In genomic region chr6:154329350-154330170, GRCh38 we compare ENCODE assay signal across 20 cellular contexts. TPM values are rescaled to one million over a fixed set of nuclear protein-coding genes. Genes with fewer than 3 reads are reported as not detected.
DNase-seq lines count a peak whose midpoint lies in the region; ATAC-seq, FAIRE-seq and TF ChIP-seq lines count a peak whose summit lies in the region.
"Had no signal": no experiment of that assay in that cellular context is flagged by ENCODE, and none has a peak within 500 bp of the region (broad histone marks: within the 10 kb centered on the region; RNA-seq: fewer than 3 reads in every experiment).

No MANE protein-coding gene starts in this region.

- H3K27ac Mint-ChIP-seq in activated CD4-positive, alpha-beta T cell treated with anti-CD3 and anti-CD28 coated beads for 36 hours, result no peak overlapping the region
- H3K27ac Mint-ChIP-seq in activated B cell treated with CpG ODN at 0.5 μM for 24 hours (peak overlapping the region; percentile 64), memory B cell (peak overlapping the region; percentile 78)
- H3K27ac Mint-ChIP-seq in stimulated activated memory B cell treated with anti-CD40 and anti-IgM and Interleukin-4, amounts not matched to agents 10 μg/mL and 1 μg/mL and 100 μg/mL, for 72 hours, result peak overlapping the region; percentile 56
- H3K27ac Mint-ChIP-seq: stimulated activated naive B cell treated with anti-CD40 and anti-IgM and Interleukin-4, amounts not matched to agents 10 μg/mL and 1 μg/mL and 100 μg/mL, for 72 hours had no signal

- H3K27me3 Mint-ChIP-seq in activated CD4-positive, alpha-beta T cell treated with anti-CD3 and anti-CD28 coated beads for 36 hours, result peaks cover 2% of the 10 kb centered on the region
- no peaks in the 10 kb centered on the region for H3K27me3 Mint-ChIP-seq in activated B cell treated with CpG ODN at 0.5 μM for 24 hours
- H3K27me3 Mint-ChIP-seq in memory B cell, result no peaks in the 10 kb centered on the region
- no peaks in the 10 kb centered on the region for H3K27me3 Mint-ChIP-seq in stimulated activated memory B cell treated with anti-CD40 and anti-IgM and Interleukin-4, amounts not matched to agents 10 μg/mL and 1 μg/mL and 100 μg/mL, for 72 hours

- DNase-seq in activated CD4-positive, alpha-beta T cell treated with anti-CD3 and anti-CD28 coated beads for 36 hours, result no peak
- no peak for DNase-seq in activated CD4-positive, alpha-beta T cell treated with anti-CD3 and anti-CD28 coated beads, Interleukin-2, amount 50 U/mL, for 4 hours
- DNase-seq in activated B cell treated with CpG ODN at 0.5 μM for 24 hours (no peak), memory B cell (ENCODE audit: low spot score in 2 of 2) (no peak), NCI-H1436 treated with DMSO at 0.1 percent for 48 hours (lab: John Stamatoyannopoulos, UW) (no peak), NCI-H1694 (lab: John Stamatoyannopoulos, UW) (no peak), H54 (ENCODE audit: insufficient read length, low spot score) (no peak)
- DNase-seq: activated effector memory CD4-positive, alpha-beta T cell treated with anti-CD3 and anti-CD28 coated beads, Interleukin-2, amount 50 U/mL, for 16 hours; C1 segment of cervical spinal cord; DMS53; left ventricle myocardium superior; NCI-H187; NCI-H446 treated with DMSO at 0.1 percent for 48 hours; posterior cingulate gyrus; SHP77; stimulated activated naive B cell treated with anti-CD40 and anti-IgM and Interleukin-4, amounts not matched to agents 10 μg/mL and 1 μg/mL and 100 μg/mL, for 72 hours; upper lobe of left lung; WERI-Rb-1 had no signal

- H3K4me3 Mint-ChIP-seq in activated CD4-positive, alpha-beta T cell treated with anti-CD3 and anti-CD28 coated beads for 36 hours, result no peak overlapping the region
- peak overlapping the region; percentile 17 for H3K4me3 Mint-ChIP-seq in activated B cell treated with CpG ODN at 0.5 μM for 24 hours
- peak overlapping the region; percentile 80 for H3K4me3 Mint-ChIP-seq in memory B cell
- peak overlapping the region; percentile 74 for H3K4me3 Mint-ChIP-seq in stimulated activated memory B cell treated with anti-CD40 and anti-IgM and Interleukin-4, amounts not matched to agents 10 μg/mL and 1 μg/mL and 100 μg/mL, for 72 hours

- TF ChIP-seq CTCF in activated B cell treated with CpG ODN at 0.5 μM for 24 hours (IDR thresholded peaks at IDR 0.05), result no peak

- intact Hi-C loops in activated CD4-positive, alpha-beta T cell treated with anti-CD3 and anti-CD28 coated beads for 36 hours (cut with DNase I, micrococcal nuclease), result no loop called here
- intact Hi-C loops in activated B cell treated with CpG ODN at 0.5 μM for 24 hours (cut with micrococcal nuclease), result no loop called here

- no peaks in the 10 kb centered on the region for H3K36me3 Mint-ChIP-seq in activated CD4-positive, alpha-beta T cell treated with anti-CD3 and anti-CD28 coated beads for 36 hours (ENCODE audit: low read depth)
- H3K36me3 Mint-ChIP-seq in activated B cell treated with CpG ODN at 0.5 μM for 24 hours (ENCODE audit: low read depth), result no peaks in the 10 kb centered on the region
- H3K36me3 Mint-ChIP-seq in memory B cell, result peaks cover 2% of the 10 kb centered on the region
- H3K36me3 Mint-ChIP-seq in stimulated activated memory B cell treated with anti-CD40 and anti-IgM and Interleukin-4, amounts not matched to agents 10 μg/mL and 1 μg/mL and 100 μg/mL, for 72 hours, result no peaks in the 10 kb centered on the region
- H3K36me3 Mint-ChIP-seq: stimulated activated naive B cell treated with anti-CD40 and anti-IgM and Interleukin-4, amounts not matched to agents 10 μg/mL and 1 μg/mL and 100 μg/mL, for 72 hours had no signal

- peaks cover 5% of the 10 kb centered on the region for H3K9me3 Mint-ChIP-seq in activated CD4-positive, alpha-beta T cell treated with anti-CD3 and anti-CD28 coated beads for 36 hours (ENCODE audit: low read depth)
- peaks cover 3% of the 10 kb centered on the region for H3K9me3 Mint-ChIP-seq in activated B cell treated with CpG ODN at 0.5 μM for 24 hours
- no peaks in the 10 kb centered on the region for H3K9me3 Mint-ChIP-seq in memory B cell
- peaks cover 4% of the 10 kb centered on the region for H3K9me3 Mint-ChIP-seq in stimulated activated memory B cell treated with anti-CD40 and anti-IgM and Interleukin-4, amounts not matched to agents 10 μg/mL and 1 μg/mL and 100 μg/mL, for 72 hours

- H3K4me1 Mint-ChIP-seq in activated CD4-positive, alpha-beta T cell treated with anti-CD3 and anti-CD28 coated beads for 36 hours, result peaks cover 5% of the 10 kb centered on the region
- no peaks in the 10 kb centered on the region for H3K4me1 Mint-ChIP-seq in activated B cell treated with CpG ODN at 0.5 μM for 24 hours
- peaks cover 12% of the 10 kb centered on the region for H3K4me1 Mint-ChIP-seq in memory B cell
- peaks cover 17% of the 10 kb centered on the region for H3K4me1 Mint-ChIP-seq in stimulated activated memory B cell treated with anti-CD40 and anti-IgM and Interleukin-4, amounts not matched to agents 10 μg/mL and 1 μg/mL and 100 μg/mL, for 72 hours

- no peak for TF ChIP-seq POLR2A in H54 (IDR thresholded peaks at IDR 0.05; ENCODE audit: low read depth, low read length)

- POLR2A ChIA-PET in activated CD4-positive, alpha-beta T cell treated with anti-CD3 and anti-CD28 coated beads for 36 hours (lab: Charles Lee), result interaction anchor here (0.7 kb wide), 2 partner anchors 21 to 27 kb away, joined by 5 read pairs; no protein-coding TSS in a partner anchor
- POLR2A ChIA-PET in activated B cell treated with CpG ODN at 0.5 μM for 24 hours (lab: Charles Lee), result interaction anchor here (0.6 to 0.7 kb wide), 2 partner anchors 120 to 172 kb away, joined by 3 read pairs; no protein-coding TSS in a partner anchor

- FAIRE-seq in H54 (lab: Jason Lieb, UNC), result no peak

- ATAC-seq in activated CD4-positive, alpha-beta T cell treated with anti-CD3 and anti-CD28 coated beads for 36 hours, result peak; percentile 26
- ATAC-seq in activated B cell treated with CpG ODN at 0.5 μM for 24 hours (ENCODE audit: low read depth) (no peak), memory B cell (ENCODE audit: low read depth) (peak; percentile 34)
- ATAC-seq in stimulated activated memory B cell treated with anti-CD40 and anti-IgM and Interleukin-4, amounts not matched to agents 10 μg/mL and 1 μg/mL and 100 μg/mL, for 72 hours, result no peak
- ATAC-seq: left ventricle myocardium superior; stimulated activated naive B cell treated with anti-CD40 and anti-IgM and Interleukin-4, amounts not matched to agents 10 μg/mL and 1 μg/mL and 100 μg/mL, for 72 hours had no signal

- CTCF ChIA-PET in activated CD4-positive, alpha-beta T cell treated with anti-CD3 and anti-CD28 coated beads for 36 hours (lab: Charles Lee), result no interaction called here
- CTCF ChIA-PET in activated B cell treated with CpG ODN at 0.5 μM for 24 hours (lab: Charles Lee), result no interaction called here

RNA-seq across cellular contexts. Expression of gene IPCEF1, which starts 27.0 kb away (rescaled TPM):
- 10 to 100 TPM; 10.9 to 11.6 TPM for total RNA-seq in activated CD4-positive, alpha-beta T cell treated with anti-CD3 and anti-CD28 coated beads for 36 hours
- 1.8 and 2.1 TPM in 2 replicates for total RNA-seq in activated B cell treated with CpG ODN at 0.5 μM for 24 hours
- total RNA-seq: ascending aorta had no signal

Comparison
In these comparisons a context has a peak if more than half of its experiments do, and no peak if none do; other contexts are left out.
1. ATAC-seq: peak in activated CD4-positive, alpha-beta T cell treated with anti-CD3 and anti-CD28 coated beads for 36 hours (single experiment) and memory B cell (single experiment); none in activated B cell treated with CpG ODN at 0.5 μM for 24 hours (single experiment) and stimulated activated memory B cell treated with anti-CD40 and anti-IgM and Interleukin-4, amounts not matched to agents 10 μg/mL and 1 μg/mL and 100 μg/mL, for 72 hours (single experiment).